Comparison of ENCODE assay signal across 1 cellular context in the genomic region with DNA sequence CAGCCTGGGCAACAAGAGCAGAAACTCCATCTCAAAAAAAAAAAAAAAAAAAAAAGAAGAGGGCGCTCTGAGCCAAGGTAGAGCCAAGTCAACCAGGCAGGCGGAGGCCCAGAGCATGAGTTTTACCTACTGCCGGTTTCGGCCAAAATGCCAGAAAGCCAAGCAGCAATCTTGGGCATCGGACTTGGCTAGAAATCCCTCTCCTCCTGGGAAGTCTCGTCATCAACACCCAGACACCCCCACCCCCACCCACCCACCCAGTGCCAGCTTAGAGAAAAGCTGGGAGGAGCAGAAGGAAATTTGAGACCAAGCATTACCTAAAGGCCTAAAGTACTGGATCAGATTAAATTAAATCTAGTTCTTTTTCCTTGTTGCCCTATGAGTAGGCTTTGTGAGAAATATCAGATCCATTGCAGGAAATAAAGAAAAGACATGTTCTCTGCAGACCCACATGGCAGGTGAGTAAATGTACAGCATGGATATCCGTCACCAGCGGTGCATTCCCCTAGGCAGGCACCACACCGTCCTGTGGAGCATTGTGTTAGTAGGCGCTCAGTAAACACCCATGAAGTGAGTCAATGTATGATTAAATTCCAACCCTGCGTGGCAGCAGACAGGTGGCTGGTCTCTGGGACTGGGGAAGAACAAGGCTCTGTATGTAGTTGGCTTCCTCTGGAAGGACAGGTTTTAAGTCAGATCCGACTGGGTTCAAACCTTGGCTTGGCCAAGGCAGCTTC.
TF ChIP-seq lines count a peak whose summit lies in the region.

No MANE protein-coding gene starts in this region.

TF ChIP-seq in HepG2, 621 proteins besides CTCF, POLR2A, EP300 and RAD21 (continued from another document):
- TF ChIP-seq, protein P1, sequence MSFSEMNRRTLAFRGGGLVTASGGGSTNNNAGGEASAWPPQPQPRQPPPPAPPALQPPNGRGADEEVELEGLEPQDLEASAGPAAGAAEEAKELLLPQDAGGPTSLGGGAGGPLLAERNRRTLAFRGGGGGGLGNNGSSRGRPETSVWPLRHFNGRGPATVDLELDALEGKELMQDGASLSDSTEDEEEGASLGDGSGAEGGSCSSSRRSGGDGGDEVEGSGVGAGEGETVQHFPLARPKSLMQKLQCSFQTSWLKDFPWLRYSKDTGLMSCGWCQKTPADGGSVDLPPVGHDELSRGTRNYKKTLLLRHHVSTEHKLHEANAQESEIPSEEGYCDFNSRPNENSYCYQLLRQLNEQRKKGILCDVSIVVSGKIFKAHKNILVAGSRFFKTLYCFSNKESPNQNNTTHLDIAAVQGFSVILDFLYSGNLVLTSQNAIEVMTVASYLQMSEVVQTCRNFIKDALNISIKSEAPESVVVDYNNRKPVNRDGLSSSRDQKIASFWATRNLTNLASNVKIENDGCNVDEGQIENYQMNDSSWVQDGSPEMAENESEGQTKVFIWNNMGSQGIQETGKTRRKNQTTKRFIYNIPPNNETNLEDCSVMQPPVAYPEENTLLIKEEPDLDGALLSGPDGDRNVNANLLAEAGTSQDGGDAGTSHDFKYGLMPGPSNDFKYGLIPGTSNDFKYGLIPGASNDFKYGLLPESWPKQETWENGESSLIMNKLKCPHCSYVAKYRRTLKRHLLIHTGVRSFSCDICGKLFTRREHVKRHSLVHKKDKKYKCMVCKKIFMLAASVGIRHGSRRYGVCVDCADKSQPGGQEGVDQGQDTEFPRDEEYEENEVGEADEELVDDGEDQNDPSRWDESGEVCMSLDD (CRISPR knock-in tag; IDR thresholded peaks at IDR 0.05; ENCODE audit: borderline replicate concordance) = no peak
- TF ChIP-seq ZNF672 (CRISPR knock-in tag; IDR thresholded peaks at IDR 0.05) (no peak), ZNF792 (CRISPR knock-in tag; IDR thresholded peaks at IDR 0.05) (peak; percentile 76; the same call in 1 of the 2 replicates)
- TF ChIP-seq, protein P2, sequence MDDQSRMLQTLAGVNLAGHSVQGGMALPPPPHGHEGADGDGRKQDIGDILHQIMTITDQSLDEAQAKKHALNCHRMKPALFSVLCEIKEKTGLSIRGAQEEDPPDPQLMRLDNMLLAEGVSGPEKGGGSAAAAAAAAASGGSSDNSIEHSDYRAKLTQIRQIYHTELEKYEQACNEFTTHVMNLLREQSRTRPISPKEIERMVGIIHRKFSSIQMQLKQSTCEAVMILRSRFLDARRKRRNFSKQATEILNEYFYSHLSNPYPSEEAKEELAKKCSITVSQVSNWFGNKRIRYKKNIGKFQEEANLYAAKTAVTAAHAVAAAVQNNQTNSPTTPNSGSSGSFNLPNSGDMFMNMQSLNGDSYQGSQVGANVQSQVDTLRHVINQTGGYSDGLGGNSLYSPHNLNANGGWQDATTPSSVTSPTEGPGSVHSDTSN (CRISPR knock-in tag; IDR thresholded peaks at IDR 0.05; ENCODE audit: borderline replicate concordance) = no peak
TF ChIP-seq in HepG2: peak in this region for 77.
